Comparison of ENCODE assay signal across 1 cellular context in genomic region chr17:38605852-38606645, GRCh38.
TF ChIP-seq lines count a peak whose summit lies in the region.

SRCIN1 (minus strand) TSS chr17:38605952; CDS start chr17:38605705, 247 bp downstream.

TF ChIP-seq in K562, 482 proteins besides CTCF, POLR2A, EP300 and RAD21 (continued from another document and continues in another):
- TF ChIP-seq ZNF445 (CRISPR knock-in tag; IDR thresholded peaks at IDR 0.05; ENCODE audit: low read depth) (no peak), MAFG (tag; conservative IDR thresholded peaks at IDR 0.05) (no peak), E2F1 (CRISPR knock-in tag; IDR thresholded peaks at IDR 0.05) (no peak), ZNF224 (CRISPR knock-in tag; IDR thresholded peaks at IDR 0.05) (no peak), ELF4 (CRISPR knock-in tag; IDR thresholded peaks at IDR 0.05) (no peak), TCF7L2 (IDR thresholded peaks at IDR 0.05; ENCODE audit: low read depth, low read length) (no peak), ZNF507 (tag; conservative IDR thresholded peaks at IDR 0.05) (no peak), ETV6 (IDR thresholded peaks at IDR 0.05; ENCODE audit: borderline replicate concordance in 1 of 2, low read depth in 2 of 2, low read length in 1 of 2) (no peak), ETV6 (CRISPR knock-in tag; IDR thresholded peaks at IDR 0.05; ENCODE audit: borderline replicate concordance) (no peak), HCFC1 (IDR thresholded peaks at IDR 0.05; ENCODE audit: low read depth, low read length) (peak; percentile 42; the same call in 1 of the 2 replicates), LARP7 (IDR thresholded peaks at IDR 0.05) (no peak), ZBTB7A (IDR thresholded peaks at IDR 0.05; ENCODE audit: borderline replicate concordance, control insufficient read depth, low read depth, low read length) (peak; percentile 99), VEZF1 (CRISPR knock-in tag; IDR thresholded peaks at IDR 0.05) (peak; percentile 69), MEF2D (tag; conservative IDR thresholded peaks at IDR 0.05; ENCODE audit: low read depth) (no peak), NONO (IDR thresholded peaks at IDR 0.05; ENCODE audit: low read depth in 2 of 2, low read length in 1 of 2) (0 out of 4 replicates have a peak, but pooled peaks of 1 of the 2 experiments have one; percentile 32), TBL1XR1 (IDR thresholded peaks at IDR 0.05; ENCODE audit: low read length in 2 of 2) (no peak), MCM5 (IDR thresholded peaks at IDR 0.05; ENCODE audit: low read depth) (no peak), TAF1 (IDR thresholded peaks at IDR 0.05; ENCODE audit: control insufficient read depth, extremely low read depth, insufficient read depth, low read length, severe bottlenecking) (no peak), NUFIP1 (IDR thresholded peaks at IDR 0.05; ENCODE audit: partially characterized antibody) (no peak), MEF2A (IDR thresholded peaks at IDR 0.05; ENCODE audit: control insufficient read depth, low read depth, low read length) (0 out of 2 replicates have a peak, but pooled peaks have one; percentile 25), CEBPG (CRISPR knock-in tag; IDR thresholded peaks at IDR 0.05) (no peak), CEBPG (tag; conservative IDR thresholded peaks at IDR 0.05 in 1 of 2, IDR thresholded peaks at IDR 0.05 in 1 of 2) (no peak), ZNF76 (CRISPR knock-in tag; IDR thresholded peaks at IDR 0.05; ENCODE audit: borderline replicate concordance) (no peak), HMGXB4 (CRISPR knock-in tag; IDR thresholded peaks at IDR 0.05) (0 out of 2 replicates have a peak, but pooled peaks have one; percentile 57), HMG20A (CRISPR knock-in tag; conservative IDR thresholded peaks at IDR 0.05) (no peak), CXXC5 (CRISPR knock-in tag; IDR thresholded peaks at IDR 0.05) (peak; percentile 56), FUS (optimal IDR thresholded peaks at IDR 0.05; ENCODE audit: low read depth, low read length) (no peak), CEBPB (tag; IDR thresholded peaks at IDR 0.05) (no peak), RREB1 (CRISPR knock-in tag; IDR thresholded peaks at IDR 0.05) (no peak), GTF3C2 (IDR thresholded peaks at IDR 0.05; ENCODE audit: borderline replicate concordance, extremely low read depth, insufficient read length) (peak; percentile 30), REST (CRISPR knock-in tag; IDR thresholded peaks at IDR 0.05; ENCODE audit: low read depth) (0 out of 2 replicates have a peak, but pooled peaks have one; percentile 19), ZKSCAN1 (IDR thresholded peaks at IDR 0.05; ENCODE audit: low read depth, low read length) (0 out of 2 replicates have a peak, but pooled peaks have one; percentile 36), NR2F6 (CRISPR knock-in tag; IDR thresholded peaks at IDR 0.05) (no peak), ELK3 (CRISPR knock-in tag; IDR thresholded peaks at IDR 0.05) (no peak), CCAR2 (IDR thresholded peaks at IDR 0.05; ENCODE audit: low read depth, low read length) (no peak), TFE3 (CRISPR knock-in tag; IDR thresholded peaks at IDR 0.05) (no peak), ZNF75A (CRISPR knock-in tag; IDR thresholded peaks at IDR 0.05) (no peak), FOXM1 (IDR thresholded peaks at IDR 0.05; ENCODE audit: low read depth) (no peak), FOXM1 (CRISPR knock-in tag; IDR thresholded peaks at IDR 0.05; ENCODE audit: low read depth) (no peak), RBM39 (optimal IDR thresholded peaks at IDR 0.05; ENCODE audit: low read depth, low read length) (no peak)
